11 cellular contexts compared by ENCODE assay signal in genomic region chr20:38173237-38174156, GRCh38. TPM values are rescaled to one million over a fixed set of nuclear protein-coding genes. Genes with fewer than 3 reads are reported as not detected.
A peak's percentile ranks its signal among the peaks of the same experiment; 100 is the strongest.
DNase-seq lines count a peak whose midpoint lies in the region; ATAC-seq, FAIRE-seq and TF ChIP-seq lines count a peak whose summit lies in the region.
"Had no signal": no experiment of that assay in that cellular context is flagged by ENCODE, and none has a peak within 500 bp of the region (broad histone marks: within the 10 kb centered on the region; RNA-seq: fewer than 3 reads in every experiment).

No MANE protein-coding gene starts in this region.

- TF ChIP-seq CTCF in natural killer cell (IDR thresholded peaks at IDR 0.05), result no peak
- TF ChIP-seq CTCF in astrocyte (IDR thresholded peaks at IDR 0.05; ENCODE audit: insufficient read depth, low read depth, low read length), result peak; percentile 3

- DNase-seq in natural killer cell treated with Interleukin-12 subunit alpha and Interleukin-12 subunit beta and Interleukin-15 and Interleukin-18, amount 100 ng/mL, for 72 hours (ENCODE audit: low spot score), result peak; percentile 22
- DNase-seq in natural killer cell (no peak), astrocyte (ENCODE audit: low read depth) (peak; percentile 93), islet precursor cell (peak; percentile 92)
- no peak for DNase-seq in activated CD4-positive, alpha-beta T cell treated with anti-CD3 and anti-CD28 coated beads, Interleukin-2, amount 50 U/mL, for 4 hours
- DNase-seq in stimulated activated naive CD8-positive, alpha-beta T cell treated with anti-CD3 and anti-CD28 coated beads, Interleukin-15, Interleukin-2, amounts not matched to agents 100 U/mL and 50 U/mL, for 24 hours, result no peak
- DNase-seq in activated effector memory CD4-positive, alpha-beta T cell treated with Interleukin-2 at 50 U/mL for 16 hours, result no peak
- DNase-seq: activated CD4-positive, CD25-positive, alpha-beta regulatory T cell had no signal

- FAIRE-seq in astrocyte (lab: Jason Lieb, UNC), result peak; percentile 66

- H3K36me3 Mint-ChIP-seq in natural killer cell treated with Interleukin-12 subunit alpha and Interleukin-12 subunit beta and Interleukin-15 and Interleukin-18, amount 100 ng/mL, for 72 hours, result no peaks in the 10 kb centered on the region
- H3K36me3 Mint-ChIP-seq in natural killer cell, result no peaks in the 10 kb centered on the region
- H3K36me3 Mint-ChIP-seq in astrocyte (ENCODE audit: low read depth, unreplicated experiment), result no peaks in the 10 kb centered on the region
- H3K36me3 Mint-ChIP-seq in activated T-helper 17 cell treated with anti-CD3 and anti-CD28 coated beads, Interleukin-2, amount 50 U/mL, for 72 hours (ENCODE audit: low read depth), result no peaks in the 10 kb centered on the region

- no peak overlapping the region for H3K4me3 Mint-ChIP-seq in natural killer cell treated with Interleukin-12 subunit alpha and Interleukin-12 subunit beta and Interleukin-15 and Interleukin-18, amount 100 ng/mL, for 72 hours
- H3K4me3 Mint-ChIP-seq in natural killer cell (no peak overlapping the region), astrocyte (ENCODE audit: unreplicated experiment) (peak overlapping the region; percentile 40)
- no peak overlapping the region for H3K4me3 Mint-ChIP-seq in activated T-helper 17 cell treated with anti-CD3 and anti-CD28 coated beads, Interleukin-2, amount 50 U/mL, for 72 hours
- H3K4me3 Mint-ChIP-seq: central memory CD8-positive, alpha-beta T cell had no signal

- H3K4me1 Mint-ChIP-seq in natural killer cell treated with Interleukin-12 subunit alpha and Interleukin-12 subunit beta and Interleukin-15 and Interleukin-18, amount 100 ng/mL, for 72 hours (ENCODE audit: low read depth in 2 of 2), result peaks cover 7 to 8% of the 10 kb centered on the region in 2 donors
- peaks cover 4 to 6% of the 10 kb centered on the region in 2 donors for H3K4me1 Mint-ChIP-seq in natural killer cell
- H3K4me1 Mint-ChIP-seq in astrocyte (ENCODE audit: low read depth, unreplicated experiment), result peaks cover 32% of the 10 kb centered on the region
- H3K4me1 Mint-ChIP-seq in activated T-helper 17 cell treated with anti-CD3 and anti-CD28 coated beads, Interleukin-2, amount 50 U/mL, for 72 hours, result no peaks in the 10 kb centered on the region
- H3K4me1 Mint-ChIP-seq: central memory CD8-positive, alpha-beta T cell had no signal

- H3K27me3 Mint-ChIP-seq in natural killer cell treated with Interleukin-12 subunit alpha and Interleukin-12 subunit beta and Interleukin-15 and Interleukin-18, amount 100 ng/mL, for 72 hours, result peaks cover 12 to 38% of the 10 kb centered on the region in 2 donors
- H3K27me3 Mint-ChIP-seq in natural killer cell (ENCODE audit: low read depth in 2 of 2), result peaks cover 8 to 24% of the 10 kb centered on the region in 2 donors
- peaks cover 1% of the 10 kb centered on the region for H3K27me3 Mint-ChIP-seq in astrocyte (ENCODE audit: low read depth, unreplicated experiment)
- H3K27me3 Mint-ChIP-seq in activated T-helper 17 cell treated with anti-CD3 and anti-CD28 coated beads, Interleukin-2, amount 50 U/mL, for 72 hours, result peaks cover 17% of the 10 kb centered on the region

- peak overlapping the region; percentile 22 for H3K9ac ChIP-seq in astrocyte (ENCODE audit: low read length)

- peaks cover 44% of the 10 kb centered on the region for H3K4me1 ChIP-seq in astrocyte (ENCODE audit: insufficient read depth, low read length)

- H3K36me3 ChIP-seq in astrocyte (ENCODE audit: insufficient read depth, low read length), result no peaks in the 10 kb centered on the region

- H3K79me2 ChIP-seq in astrocyte (ENCODE audit: insufficient read depth, low read length), result no peaks in the 10 kb centered on the region

- intact Hi-C loops in natural killer cell (cut with micrococcal nuclease), result no loop called here

- H3K9me3 ChIP-seq in astrocyte (ENCODE audit: insufficient read depth, low read depth, low read length), result no peaks in the 10 kb centered on the region

- H4K20me1 ChIP-seq in astrocyte (ENCODE audit: insufficient read depth, low read length), result no peaks in the 10 kb centered on the region

- H2AFZ ChIP-seq in astrocyte (ENCODE audit: low read depth, low read length), result peak overlapping the region; percentile 25

- H3K27ac ChIP-seq in astrocyte (ENCODE audit: low read depth, low read length), result peak overlapping the region; percentile 62
- H3K27ac ChIP-seq: C4-2B had no signal

- no peak overlapping the region for H3K27ac Mint-ChIP-seq in natural killer cell treated with Interleukin-12 subunit alpha and Interleukin-12 subunit beta and Interleukin-15 and Interleukin-18, amount 100 ng/mL, for 72 hours
- no peak overlapping the region for H3K27ac Mint-ChIP-seq in natural killer cell
- peak overlapping the region; percentile 92 for H3K27ac Mint-ChIP-seq in astrocyte (ENCODE audit: unreplicated experiment)
- H3K27ac Mint-ChIP-seq in activated T-helper 17 cell treated with anti-CD3 and anti-CD28 coated beads, Interleukin-2, amount 50 U/mL, for 72 hours, result no peak overlapping the region

- no peaks in the 10 kb centered on the region for H3K9me3 Mint-ChIP-seq in natural killer cell treated with Interleukin-12 subunit alpha and Interleukin-12 subunit beta and Interleukin-15 and Interleukin-18, amount 100 ng/mL, for 72 hours
- H3K9me3 Mint-ChIP-seq in natural killer cell (no peaks in the 10 kb centered on the region), astrocyte (ENCODE audit: unreplicated experiment) (no peaks in the 10 kb centered on the region)
- no peaks in the 10 kb centered on the region for H3K9me3 Mint-ChIP-seq in activated T-helper 17 cell treated with anti-CD3 and anti-CD28 coated beads, Interleukin-2, amount 50 U/mL, for 72 hours
- H3K9me3 Mint-ChIP-seq: central memory CD8-positive, alpha-beta T cell had no signal

- no peak overlapping the region for H3K4me3 ChIP-seq in astrocyte (ENCODE audit: insufficient read depth, low read depth, low read length)

- no peaks in the 10 kb centered on the region for H3K27me3 ChIP-seq in astrocyte (ENCODE audit: insufficient read depth, low read length)

- peak overlapping the region; percentile 45 for H3K4me2 ChIP-seq in astrocyte (ENCODE audit: low read length)

- no peak for ATAC-seq in natural killer cell treated with Interleukin-12 subunit alpha and Interleukin-12 subunit beta and Interleukin-15 and Interleukin-18, amount 100 ng/mL, for 72 hours
- ATAC-seq in natural killer cell, result no peak
- no peak for ATAC-seq in activated T-helper 17 cell treated with anti-CD3 and anti-CD28 coated beads, Interleukin-2, amount 50 U/mL, for 72 hours (replicated peaks)
- ATAC-seq in stimulated activated naive CD8-positive, alpha-beta T cell treated with anti-CD3 and anti-CD28 coated beads, Interleukin-15, Interleukin-2, amounts not matched to agents 100 U/mL and 50 U/mL, for 24 hours, result no peak

RNA-seq across cellular contexts. Expression of gene TGM2, which starts 8.4 kb away (rescaled TPM):
- total RNA-seq in natural killer cell treated with Interleukin-12 subunit alpha and Interleukin-12 subunit beta and Interleukin-15 and Interleukin-18, amount 100 ng/mL, for 72 hours, result 1 to 10 TPM in 1 of 2 donors, under 1 TPM in 1; 0.81 to 2.4 TPM
- under 1 TPM in 2 of 3 donors, not detected in 1; 0.33 TPM for total RNA-seq in natural killer cell
- 48.2 and 98.9 TPM in 2 replicates for total RNA-seq in astrocyte
- total RNA-seq in activated T-helper 17 cell treated with anti-CD3 and anti-CD28 coated beads, Interleukin-2, amount 50 U/mL, for 72 hours, result under 1 TPM; 0.19 to 0.76 TPM

Comparison
In these comparisons a context has a peak if more than half of its experiments do, and no peak if none do; other contexts are left out.
1. DNase-seq: peak in natural killer cell treated with Interleukin-12 subunit alpha and Interleukin-12 subunit beta and Interleukin-15 and Interleukin-18, amount 100 ng/mL, for 72 hours (single experiment), astrocyte (single experiment) and islet precursor cell (single experiment); none in natural killer cell (single experiment), activated CD4-positive, alpha-beta T cell treated with anti-CD3 and anti-CD28 coated beads, Interleukin-2, amount 50 U/mL, for 4 hours (0 of 2), stimulated activated naive CD8-positive, alpha-beta T cell treated with anti-CD3 and anti-CD28 coated beads, Interleukin-15, Interleukin-2, amounts not matched to agents 100 U/mL and 50 U/mL, for 24 hours (single experiment) and activated effector memory CD4-positive, alpha-beta T cell treated with Interleukin-2 at 50 U/mL for 16 hours (single experiment).
2. RNA of gene TGM2, which starts 8.4 kb away (total RNA-seq): 48.2 to 98.9 TPM in astrocyte; 0.81 to 2.4 TPM in natural killer cell treated with Interleukin-12 subunit alpha and Interleukin-12 subunit beta and Interleukin-15 and Interleukin-18, amount 100 ng/mL, for 72 hours, 0.19 to 0.76 TPM in activated T-helper 17 cell treated with anti-CD3 and anti-CD28 coated beads, Interleukin-2, amount 50 U/mL, for 72 hours and 0.33 TPM in natural killer cell; every median in the first group is over 10 times any median in the second.